In the genomic region with DNA sequence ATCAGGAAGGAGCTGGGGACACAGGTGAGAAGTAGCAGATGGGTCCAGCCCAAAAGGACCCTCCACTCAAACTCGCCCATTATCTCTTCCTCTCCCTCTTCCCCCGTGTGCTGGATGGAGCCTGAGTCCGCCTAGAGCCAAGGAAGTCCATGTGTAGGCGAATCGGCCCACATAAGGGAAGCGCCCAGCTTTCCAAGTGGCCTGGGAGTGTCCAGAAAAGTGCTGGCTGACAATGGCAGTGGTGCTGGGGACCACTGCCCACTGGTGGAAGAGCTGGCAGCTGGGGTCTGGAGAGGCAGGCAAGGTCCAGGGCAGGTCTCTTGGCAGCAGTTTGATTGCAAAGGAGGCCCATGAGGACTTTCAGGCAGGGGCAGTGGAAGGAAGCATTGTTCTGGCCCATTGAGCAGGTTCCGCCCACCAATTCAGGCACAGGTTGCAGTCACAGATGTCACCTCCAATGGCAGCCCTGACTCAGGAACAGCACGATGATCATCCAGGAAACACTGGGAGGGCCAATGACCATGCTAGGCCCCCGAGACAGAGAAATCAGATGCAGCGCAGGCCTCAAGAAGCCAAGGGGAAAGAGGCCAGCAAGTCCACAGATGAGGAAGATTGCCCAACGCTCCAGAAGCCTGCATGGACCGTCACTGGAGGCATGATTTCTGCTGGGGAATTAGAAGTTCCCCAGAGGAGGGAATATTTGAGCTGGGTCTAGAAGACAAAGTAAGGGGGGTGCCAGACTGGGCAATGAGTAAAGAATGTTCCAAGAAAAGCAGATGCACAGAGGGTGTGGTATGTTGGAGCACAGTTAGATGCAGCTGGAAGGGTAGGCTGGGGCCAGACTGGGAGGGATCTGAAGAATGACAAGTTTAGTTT, we compare ENCODE assay signal across 1 cellular context.
TF ChIP-seq lines count a peak whose summit lies in the region.

No MANE protein-coding gene starts in this region.

TF ChIP-seq in WTC11, 78 proteins besides CTCF, POLR2A, EP300 and RAD21 (continued from another document):
- TF ChIP-seq NR1H2 (CRISPR knock-in tag; IDR thresholded peaks at IDR 0.05): no peak
- no peak for TF ChIP-seq TEAD1 (CRISPR knock-in tag; IDR thresholded peaks at IDR 0.05)
- no peak for TF ChIP-seq MYBL2 (CRISPR knock-in tag; IDR thresholded peaks at IDR 0.05)
- no peak for TF ChIP-seq PRRX2 (CRISPR knock-in tag; IDR thresholded peaks at IDR 0.05)
- no peak for TF ChIP-seq JUN (CRISPR knock-in tag; IDR thresholded peaks at IDR 0.05)
- TF ChIP-seq ZNF671 (CRISPR knock-in tag; IDR thresholded peaks at IDR 0.05): no peak
- TF ChIP-seq, protein P1, sequence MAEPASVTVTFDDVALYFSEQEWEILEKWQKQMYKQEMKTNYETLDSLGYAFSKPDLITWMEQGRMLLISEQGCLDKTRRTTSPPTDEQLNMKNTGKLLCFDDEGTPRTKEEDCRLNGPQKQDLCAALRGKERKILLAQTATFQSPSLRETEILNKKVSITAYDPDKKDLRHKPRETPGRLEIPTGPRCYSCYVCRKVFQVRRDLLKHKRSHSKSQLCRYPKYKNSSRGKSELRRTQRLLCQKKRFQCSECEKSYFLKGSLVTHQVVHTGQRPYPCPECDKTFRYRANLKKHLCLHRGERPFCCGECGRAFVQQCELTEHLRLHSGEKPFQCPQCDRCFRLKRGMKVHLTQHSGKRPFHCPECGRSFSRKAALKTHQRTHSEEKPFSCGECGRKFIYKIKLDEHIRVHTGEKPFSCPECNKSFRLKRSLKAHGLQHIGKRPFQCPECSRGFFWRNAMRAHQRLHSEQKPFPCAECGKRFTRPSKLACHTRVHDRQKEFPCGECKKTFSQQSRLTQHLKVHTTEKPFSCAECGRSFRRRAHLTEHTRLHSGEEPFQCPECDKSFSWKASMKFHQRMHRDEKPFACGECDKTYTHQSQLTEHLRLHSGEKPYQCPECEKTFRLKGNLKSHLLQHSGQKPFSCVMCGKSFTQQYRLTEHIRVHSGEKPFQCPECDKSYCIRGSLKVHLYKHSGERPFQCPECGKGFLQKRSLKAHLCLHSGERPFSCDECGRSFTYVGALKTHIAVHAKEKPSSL (CRISPR knock-in tag; conservative IDR thresholded peaks at IDR 0.05): no peak
